Comparison of ENCODE assay signal across 21 cellular contexts in the genomic region with DNA sequence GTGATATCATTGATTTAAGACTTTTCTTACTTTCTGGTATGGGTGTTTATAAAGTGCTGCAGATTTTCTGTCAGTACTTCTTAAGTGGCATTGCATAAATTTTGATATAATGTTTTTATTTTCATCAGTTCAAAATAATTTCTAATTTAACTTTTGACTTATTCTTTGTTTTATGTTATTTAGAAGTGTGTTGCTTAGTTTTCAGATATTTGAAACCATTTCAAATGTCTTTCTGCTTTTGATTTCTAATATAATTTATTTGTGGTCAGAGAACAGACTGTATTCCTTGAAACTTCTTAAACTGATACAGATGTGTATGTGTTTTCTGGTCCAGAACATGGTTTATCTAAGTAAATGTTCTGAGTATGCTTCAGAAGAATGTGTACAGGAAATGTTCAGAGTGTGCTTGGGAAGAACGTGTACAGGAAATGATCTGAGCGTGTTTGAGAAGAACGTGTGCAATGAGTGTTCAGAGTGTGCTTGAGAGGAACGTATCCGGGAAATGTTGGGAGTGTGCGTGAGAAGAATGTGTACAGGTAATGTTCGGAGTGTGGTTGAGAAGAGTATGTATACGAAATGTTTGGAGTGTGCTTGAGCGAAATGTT.
DNase-seq lines count a peak whose midpoint lies in the region; ATAC-seq, FAIRE-seq and TF ChIP-seq lines count a peak whose summit lies in the region.
"Had no signal": no experiment of that assay in that cellular context is flagged by ENCODE, and none has a peak within 500 bp of the region (broad histone marks: within the 10 kb centered on the region; RNA-seq: fewer than 3 reads in every experiment).

No MANE protein-coding gene starts in this region.

- FAIRE-seq in kidney (lab: Jason Lieb, UNC) = peak; percentile 23
- FAIRE-seq: A549 had no signal

- H3K9ac ChIP-seq in kidney (ENCODE audit: low read length in 2 of 2) = no peak overlapping the region

- H3K4me3 Mint-ChIP-seq in HFFc6 = peak overlapping the region; percentile 1; the same call in 1 of the 2 replicates
- no peak overlapping the region for H3K4me3 Mint-ChIP-seq in activated T-helper 2 cell treated with anti-CD3 and anti-CD28 coated beads, Interferon-gamma antibody, Interleukin-2, Interleukin-4, amounts not matched to agents 10 μg/mL and 5 μg/mL and 100 μg/mL, durations not matched to agents 14 hours and 24 hours and 36 hours (ENCODE audit: low read depth)
- H3K4me3 Mint-ChIP-seq: brain, IgD-negative memory B cell, naive B cell had no signal

- POLR2A ChIA-PET in AG04449 (lab: Yijun Ruan, JAX) = no interaction called here

- peaks cover 4% of the 10 kb centered on the region for H3K9me3 Mint-ChIP-seq in HFFc6
- no peaks in the 10 kb centered on the region for H3K9me3 Mint-ChIP-seq in activated T-helper 2 cell treated with anti-CD3 and anti-CD28 coated beads, Interferon-gamma antibody, Interleukin-2, Interleukin-4, amounts not matched to agents 10 μg/mL and 5 μg/mL and 100 μg/mL, durations not matched to agents 14 hours and 24 hours and 36 hours

- no peaks in the 10 kb centered on the region for H3K36me3 ChIP-seq in kidney (ENCODE audit: control insufficient read depth in 1 of 2, insufficient read depth in 2 of 2, low read length in 2 of 2)

- H3K27ac Mint-ChIP-seq in HFFc6 = peak overlapping the region; percentile 72
- H3K27ac Mint-ChIP-seq in activated T-helper 2 cell treated with anti-CD3 and anti-CD28 coated beads, Interferon-gamma antibody, Interleukin-2, Interleukin-4, amounts not matched to agents 10 μg/mL and 5 μg/mL and 100 μg/mL, durations not matched to agents 14 hours and 24 hours and 36 hours = no peak overlapping the region
- H3K27ac Mint-ChIP-seq: IgD-negative memory B cell had no signal

- H3K36me3 Mint-ChIP-seq in HFFc6 (ENCODE audit: low read depth) = 0 out of 2 replicates have a peak, but pooled peaks cover 5% of the 10 kb centered on the region
- no peaks in the 10 kb centered on the region for H3K36me3 Mint-ChIP-seq in activated T-helper 2 cell treated with anti-CD3 and anti-CD28 coated beads, Interferon-gamma antibody, Interleukin-2, Interleukin-4, amounts not matched to agents 10 μg/mL and 5 μg/mL and 100 μg/mL, durations not matched to agents 14 hours and 24 hours and 36 hours (ENCODE audit: low read depth)
- H3K36me3 Mint-ChIP-seq: brain, IgD-negative memory B cell, naive B cell had no signal

- no peak for TF ChIP-seq CTCF in AG04449 (IDR thresholded peaks at IDR 0.05; ENCODE audit: insufficient read depth, low read length, missing control alignments)
- no peak for TF ChIP-seq CTCF in HFFc6 (IDR thresholded peaks at IDR 0.05)
- TF ChIP-seq CTCF in kidney (IDR thresholded peaks at IDR 0.05; ENCODE audit: borderline replicate concordance, extremely low read depth, insufficient read depth) = no peak

- H3K27me3 Mint-ChIP-seq in HFFc6 (ENCODE audit: insufficient read depth) = peaks cover 2% of the 10 kb centered on the region
- H3K27me3 Mint-ChIP-seq in activated T-helper 2 cell treated with anti-CD3 and anti-CD28 coated beads, Interferon-gamma antibody, Interleukin-2, Interleukin-4, amounts not matched to agents 10 μg/mL and 5 μg/mL and 100 μg/mL, durations not matched to agents 14 hours and 24 hours and 36 hours (ENCODE audit: low read depth) = peaks cover 14% of the 10 kb centered on the region
- H3K27me3 Mint-ChIP-seq: naive B cell had no signal

- H3K4me3 ChIP-seq in AG04449 (ENCODE audit: low read depth, low read length) = no peak overlapping the region
- no peak overlapping the region for H3K4me3 ChIP-seq in kidney (ENCODE audit: low read length in 2 of 2)
- H3K4me3 ChIP-seq: A549 had no signal

- peaks cover 28% of the 10 kb centered on the region for H3K4me1 Mint-ChIP-seq in HFFc6 (ENCODE audit: low read depth)
- peaks cover 2% of the 10 kb centered on the region for H3K4me1 Mint-ChIP-seq in activated T-helper 2 cell treated with anti-CD3 and anti-CD28 coated beads, Interferon-gamma antibody, Interleukin-2, Interleukin-4, amounts not matched to agents 10 μg/mL and 5 μg/mL and 100 μg/mL, durations not matched to agents 14 hours and 24 hours and 36 hours (ENCODE audit: low read depth)
- H3K4me1 Mint-ChIP-seq: brain, IgD-negative memory B cell, naive B cell had no signal

- H3K27ac ChIP-seq in kidney (ENCODE audit: low read depth in 2 of 2, low read length in 2 of 2) = no peak overlapping the region
- H3K27ac ChIP-seq: A549 had no signal

- ATAC-seq in GM19463 (IDR thresholded peaks at IDR 0.05; ENCODE audit: unreplicated experiment) = no peak
- ATAC-seq: A549 had no signal

- H3K9me3 ChIP-seq in kidney (ENCODE audit: control insufficient read depth in 1 of 2, low read length in 2 of 2) = peaks cover 0 to 4% of the 10 kb centered on the region in 2 donors

- no peaks in the 10 kb centered on the region for H3K4me1 ChIP-seq in kidney (ENCODE audit: control insufficient read depth in 1 of 2, insufficient read depth in 1 of 2, low read depth in 1 of 2, low read length in 2 of 2)
- H3K4me1 ChIP-seq: A549 had no signal

- DNase-seq in AG04449 (ENCODE audit: low read depth, low spot score) (peak; percentile 65), HFFc6 (peak; percentile 58), dermis blood vessel endothelial cell (peak; percentile 75), kidney (no peak), COLO829 (ENCODE audit: low spot score) (no peak)
- DNase-seq in activated T-helper 2 cell treated with anti-CD3 and anti-CD28 coated beads, Interferon-gamma antibody, Interleukin-2, Interleukin-4, amounts not matched to agents 10 μg/mL and 5 μg/mL and 100 μg/mL, durations not matched to agents 14 hours and 24 hours and 36 hours (ENCODE audit: low spot score) = no peak
- DNase-seq in stimulated activated CD4-positive, alpha-beta T cell treated with anti-CD3 and anti-CD28 coated beads, Interleukin-4, amount 100 ng/mL, for 4 hours = no peak
- DNase-seq: activated CD8-positive, alpha-beta memory T cell treated with anti-CD3 and anti-CD28 coated beads, Interleukin-2, amount 50 U/mL, for 4 hours; activated naive CD4-positive, alpha-beta T cell; foreskin melanocyte; GF-D8; naive B cell; NCI-H2081; NCI-H526; posterior cingulate gyrus; stimulated activated naive CD4-positive, alpha-beta T cell treated with Interleukin-2 at 50 U/mL for 16 hours; T-helper 9 cell had no signal

- intact Hi-C loops in kidney (cut with DNase I) = no loop called here
- intact Hi-C loops in activated T-helper 2 cell treated with anti-CD3 and anti-CD28 coated beads, Interferon-gamma antibody, Interleukin-2, Interleukin-4, amounts not matched to agents 10 μg/mL and 5 μg/mL and 100 μg/mL, durations not matched to agents 14 hours and 24 hours and 36 hours (cut with micrococcal nuclease) = no loop called here

- CTCF ChIA-PET in AG04449 (lab: Yijun Ruan, JAX) = no interaction called here

Comparison
In these comparisons a context has a peak if more than half of its experiments do, and no peak if none do; other contexts are left out.
1. DNase-seq: peak in AG04449 (single experiment), HFFc6 (single experiment) and dermis blood vessel endothelial cell (single experiment); none in kidney (single experiment), COLO829 (single experiment), activated T-helper 2 cell treated with anti-CD3 and anti-CD28 coated beads, Interferon-gamma antibody, Interleukin-2, Interleukin-4, amounts not matched to agents 10 μg/mL and 5 μg/mL and 100 μg/mL, durations not matched to agents 14 hours and 24 hours and 36 hours (single experiment) and stimulated activated CD4-positive, alpha-beta T cell treated with anti-CD3 and anti-CD28 coated beads, Interleukin-4, amount 100 ng/mL, for 4 hours (0 of 2).